ENCODE assay signal across 15 cellular contexts in genomic region chr13:111623743-111624505, GRCh38.
A peak's percentile ranks its signal among the peaks of the same experiment; 100 is the strongest.
DNase-seq lines count a peak whose midpoint lies in the region; ATAC-seq and TF ChIP-seq lines count a peak whose summit lies in the region.
"Had no signal": no experiment of that assay in that cellular context is flagged by ENCODE, and none has a peak within 500 bp of the region (broad histone marks: within the 10 kb centered on the region; RNA-seq: fewer than 3 reads in every experiment).

No MANE protein-coding gene starts in this region.

- no peak overlapping the region for H4K8ac ChIP-seq in neuronal stem cell (ENCODE audit: low read depth, low read length)

- DNase-seq in GM23338 (ENCODE audit: low spot score) (no peak), islet precursor cell (peak; percentile 40), neuronal stem cell (ENCODE audit: low spot score) (no peak), cerebellar nuclear complex (lab: John Stamatoyannopoulos, UW) (no peak), NCI-H1694 (lab: John Stamatoyannopoulos, UW) (no peak), iPS-NIHi7 (ENCODE audit: extremely low spot score) (no peak)
- DNase-seq: CD4-positive, alpha-beta memory T cell; DMS153; DMS79; GDM1; GM23248 had no signal

- H3K4me3 ChIP-seq in BLaER1 (no peak overlapping the region), GM23338 (no peak overlapping the region), neuronal stem cell (ENCODE audit: low read length in 2 of 2) (no peak overlapping the region)
- H3K4me3 ChIP-seq: GM23248, HAP-1 had no signal

- no peaks in the 10 kb centered on the region for H3K79me2 ChIP-seq in GM23338 (replicated peaks; ENCODE audit: insufficient read depth)

- no peak overlapping the region for H4K91ac ChIP-seq in neuronal stem cell (ENCODE audit: low read depth, low read length, poor library complexity)

- no peak for ATAC-seq in GM23338

- no peak overlapping the region for H3K14ac ChIP-seq in neuronal stem cell (ENCODE audit: low read length)

- H2BK12ac ChIP-seq in neuronal stem cell (ENCODE audit: low read length): no peak overlapping the region

- H3K79me1 ChIP-seq in neuronal stem cell (ENCODE audit: low read depth, low read length): peaks cover 3% of the 10 kb centered on the region

- no peak overlapping the region for H3K4ac ChIP-seq in neuronal stem cell (ENCODE audit: low read length)

- H3K27ac Mint-ChIP-seq in GM23338: no peak overlapping the region
- H3K27ac Mint-ChIP-seq: B cell; CD4-positive, alpha-beta memory T cell had no signal

- no peak overlapping the region for H3K23ac ChIP-seq in neuronal stem cell (ENCODE audit: low read depth, low read length, poor library complexity)

- H3K9me3 Mint-ChIP-seq in GM23338: no peaks in the 10 kb centered on the region
- H3K9me3 Mint-ChIP-seq: CD4-positive, alpha-beta memory T cell had no signal

- peaks cover 4% of the 10 kb centered on the region; the same call in 1 of the 2 replicates for H3K9me2 ChIP-seq in GM23338 (ENCODE audit: insufficient read depth)

- no peaks in the 10 kb centered on the region for H3F3A ChIP-seq in GM23338 (replicated peaks; ENCODE audit: low read depth)

- peak overlapping the region; percentile 76 for H2BK15ac ChIP-seq in neuronal stem cell (ENCODE audit: low read length)

- H3K4me2 ChIP-seq in BLaER1 (peak overlapping the region; percentile 71), GM23338 (no peak overlapping the region), neuronal stem cell (ENCODE audit: insufficient read depth, low read length, poor library complexity, severe bottlenecking) (no peak overlapping the region)

- H3K36me3 ChIP-seq in BLaER1: no peaks in the 10 kb centered on the region
- no peaks in the 10 kb centered on the region for H3K36me3 ChIP-seq in GM23338 (ENCODE audit: insufficient read depth)
- H3K36me3 ChIP-seq in neuronal stem cell (replicated peaks in 1 of 2; ENCODE audit: control insufficient read depth in 2 of 2, insufficient read depth in 2 of 2, low read length in 2 of 2): peaks cover 0 to 2% of the 10 kb centered on the region in 2 donors
- H3K36me3 ChIP-seq: HAP-1 had no signal

- no peak overlapping the region for H2BK120ac ChIP-seq in neuronal stem cell (ENCODE audit: low read depth, low read length)

- H3K9ac ChIP-seq in BLaER1 (no peak overlapping the region), neuronal stem cell (ENCODE audit: low read depth, low read length, poor library complexity) (peak overlapping the region; percentile 38)
- H3K9ac ChIP-seq: GM23248 had no signal

- H4K20me1 ChIP-seq in BLaER1: no peaks in the 10 kb centered on the region
- H4K20me1 ChIP-seq in GM23338 (replicated peaks; ENCODE audit: insufficient read depth): no peaks in the 10 kb centered on the region

- no peaks in the 10 kb centered on the region; the same call in 2 of the 3 replicates for H3K4me1 Mint-ChIP-seq in GM23338
- H3K4me1 Mint-ChIP-seq: B cell; CD4-positive, alpha-beta memory T cell had no signal

- H3K9me3 ChIP-seq in BLaER1 (no peaks in the 10 kb centered on the region), neuronal stem cell (replicated peaks in 1 of 2; ENCODE audit: control insufficient read depth in 2 of 2, insufficient read depth in 1 of 2, low read depth in 1 of 2, low read length in 2 of 2) (no peaks in the 10 kb centered on the region)
- H3K9me3 ChIP-seq: HAP-1 had no signal

- no peak overlapping the region for H2BK5ac ChIP-seq in neuronal stem cell (ENCODE audit: low read length)

- no peak for TF ChIP-seq CTCF in GM23338 (conservative IDR thresholded peaks at IDR 0.05; ENCODE audit: low read depth in 2 of 2)

- H3K4me1 ChIP-seq in BLaER1 (peaks cover 67% of the 10 kb centered on the region), GM23338 (ENCODE audit: insufficient read depth) (no peaks in the 10 kb centered on the region), neuronal stem cell (ENCODE audit: control insufficient read depth in 2 of 2, insufficient read depth in 1 of 2, low read depth in 1 of 2, low read length in 2 of 2) (peaks cover 2% of the 10 kb centered on the region in 2 donors)
- H3K4me1 ChIP-seq: HAP-1 had no signal

- H2AFZ ChIP-seq in GM23338 (peak overlapping the region; percentile 69; the same call in 1 of the 2 replicates), neuronal stem cell (ENCODE audit: low read length) (no peak overlapping the region)
- H2AFZ ChIP-seq: GM23248 had no signal

- H3K4me3 Mint-ChIP-seq in GM23338: no peak overlapping the region
- H3K4me3 Mint-ChIP-seq: B cell had no signal

- peaks cover 16% of the 10 kb centered on the region for H3K27me3 Mint-ChIP-seq in GM23338 (ENCODE audit: insufficient read depth, low read depth, poor library complexity)
- H3K27me3 Mint-ChIP-seq: B cell; CD4-positive, alpha-beta memory T cell had no signal

- H3K27ac ChIP-seq in BLaER1 (peak overlapping the region; percentile 1; the same call in 1 of the 2 replicates), GM23338 (ENCODE audit: low read depth) (no peak overlapping the region), neuronal stem cell (replicated peaks; ENCODE audit: low read length) (no peak overlapping the region)
- H3K27ac ChIP-seq: C4-2B, GM23248 had no signal

- no CpG with 5 or more reads among the region's 28 CpGs for WGBS in neuronal stem cell (ENCODE audit: extremely low coverage in 2 of 2, insufficient read length in 2 of 2, insufficient replicate concordance in 1 of 2), 2 donors

- H2AK5ac ChIP-seq in neuronal stem cell (ENCODE audit: low read depth, low read length): no peak overlapping the region

- H3K36me3 Mint-ChIP-seq in GM23338 (ENCODE audit: low read depth): no peaks in the 10 kb centered on the region
- H3K36me3 Mint-ChIP-seq: CD4-positive, alpha-beta memory T cell had no signal

- peaks cover 9% of the 10 kb centered on the region for H3K27me3 ChIP-seq in BLaER1
- H3K27me3 ChIP-seq in GM23338 (ENCODE audit: insufficient read depth): no peaks in the 10 kb centered on the region
- no peaks in the 10 kb centered on the region for H3K27me3 ChIP-seq in neuronal stem cell (ENCODE audit: control insufficient read depth in 3 of 3, insufficient read depth in 3 of 3, low read depth in 1 of 3, low read length in 3 of 3)

- no peak overlapping the region for H3K18ac ChIP-seq in neuronal stem cell (ENCODE audit: low read length)

TF ChIP-seq in GM23338, 12 proteins besides CTCF, POLR2A, EP300 and RAD21 (continues in another document):
- no peak for TF ChIP-seq CREB1 (CRISPR knock-in tag; IDR thresholded peaks at IDR 0.05; ENCODE audit: low read depth)
- no peak for TF ChIP-seq NANOG (IDR thresholded peaks at IDR 0.05; ENCODE audit: borderline replicate concordance)
- TF ChIP-seq ZNF331 (CRISPR knock-in tag; IDR thresholded peaks at IDR 0.05; ENCODE audit: low read depth): no peak
- TF ChIP-seq, protein P1, sequence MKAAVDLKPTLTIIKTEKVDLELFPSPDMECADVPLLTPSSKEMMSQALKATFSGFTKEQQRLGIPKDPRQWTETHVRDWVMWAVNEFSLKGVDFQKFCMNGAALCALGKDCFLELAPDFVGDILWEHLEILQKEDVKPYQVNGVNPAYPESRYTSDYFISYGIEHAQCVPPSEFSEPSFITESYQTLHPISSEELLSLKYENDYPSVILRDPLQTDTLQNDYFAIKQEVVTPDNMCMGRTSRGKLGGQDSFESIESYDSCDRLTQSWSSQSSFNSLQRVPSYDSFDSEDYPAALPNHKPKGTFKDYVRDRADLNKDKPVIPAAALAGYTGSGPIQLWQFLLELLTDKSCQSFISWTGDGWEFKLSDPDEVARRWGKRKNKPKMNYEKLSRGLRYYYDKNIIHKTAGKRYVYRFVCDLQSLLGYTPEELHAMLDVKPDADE (IDR thresholded peaks at IDR 0.05): no peak
- TF ChIP-seq REST (IDR thresholded peaks at IDR 0.05; ENCODE audit: unreplicated experiment): no peak
